Comparison of ENCODE assay signal across 18 cellular contexts in the genomic region with DNA sequence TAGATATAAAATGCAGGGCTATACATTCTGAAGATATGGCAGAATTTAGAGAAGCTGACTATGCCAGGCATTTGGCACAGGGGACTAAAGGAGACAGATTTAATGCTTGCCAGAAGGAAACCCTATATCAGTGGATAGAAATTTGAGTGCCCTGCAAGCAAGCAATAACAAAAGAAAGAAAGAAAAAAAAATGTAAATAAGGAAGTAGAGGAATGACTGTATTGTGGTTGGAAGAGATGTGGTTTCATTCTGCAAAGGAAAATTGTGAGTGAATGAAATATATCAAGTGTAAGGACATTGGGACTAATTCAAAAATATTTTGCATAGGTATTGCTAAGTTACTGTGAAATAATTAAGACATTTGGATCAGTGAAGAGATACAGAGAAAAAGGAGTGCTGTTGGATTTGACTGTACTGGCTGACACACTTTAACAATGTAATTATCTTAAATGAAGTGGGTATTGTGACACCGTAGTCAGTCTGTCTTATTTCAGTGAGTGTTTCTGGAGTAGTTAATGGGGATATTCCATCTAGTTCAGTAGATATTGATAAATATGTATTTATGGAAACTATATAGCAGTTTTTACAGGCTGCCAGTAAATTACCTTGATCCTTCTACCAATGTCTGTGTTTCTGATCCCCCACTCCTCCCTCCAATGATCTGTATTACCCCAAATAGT.
A peak's percentile ranks its signal among the peaks of the same experiment; 100 is the strongest.
DNase-seq lines count a peak whose midpoint lies in the region; ATAC-seq and TF ChIP-seq lines count a peak whose summit lies in the region.
"Had no signal": no experiment of that assay in that cellular context is flagged by ENCODE, and none has a peak within 500 bp of the region (broad histone marks: within the 10 kb centered on the region; RNA-seq: fewer than 3 reads in every experiment).

No MANE protein-coding gene starts in this region.

- H3K27me3 Mint-ChIP-seq in immature natural killer cell (ENCODE audit: low read depth in 3 of 3) (no peaks in the 10 kb centered on the region), HFFc6 (ENCODE audit: insufficient read depth) (0 out of 2 replicates have a peak, but pooled peaks cover 2% of the 10 kb centered on the region)

- H3K4me1 ChIP-seq in endocrine pancreas (ENCODE audit: control insufficient read depth, insufficient read depth, low read length), result peaks cover 17% of the 10 kb centered on the region
- H3K4me1 ChIP-seq: BLaER1 had no signal

- no peak overlapping the region for H3K27ac Mint-ChIP-seq in immature natural killer cell
- no peak overlapping the region for H3K27ac Mint-ChIP-seq in HFFc6
- H3K27ac Mint-ChIP-seq: CD8-positive, alpha-beta memory T cell; GM23338; T-helper 1 cell treated with Interleukin-12 subunit alpha and Interleukin-12 subunit beta and Interleukin-4 antibody, amounts not matched to agents 30 μg/mL and 1 μg/mL, for 36 hours had no signal

- H3K4me3 ChIP-seq in endocrine pancreas (ENCODE audit: control insufficient read depth, insufficient read depth, low read length), result peak overlapping the region; percentile 79
- H3K4me3 ChIP-seq: BLaER1, GM23338 had no signal

- DNase-seq in MV-4-11 (lab: John Stamatoyannopoulos, UW) (peak; percentile 61), immature natural killer cell (no peak), HFFc6 (no peak), NCI-H2196 treated with DMSO at 0.1 percent for 48 hours (lab: John Stamatoyannopoulos, UW; ENCODE audit: unreplicated experiment) (no peak)
- no peak for DNase-seq in activated naive CD4-positive, alpha-beta T cell (lab: John Stamatoyannopoulos, UW)
- DNase-seq: CD8-positive, alpha-beta memory T cell; Karpas-422; MM.1S; NCI-H1694; NCI-H446; NCI-H748 treated with DMSO at 0.1 percent for 48 hours; SHP77 had no signal

- H3K9ac ChIP-seq in endocrine pancreas (ENCODE audit: control insufficient read depth, insufficient read depth, low read length), result peak overlapping the region; percentile 15
- H3K9ac ChIP-seq: BLaER1 had no signal

- no peaks in the 10 kb centered on the region for H3K36me3 ChIP-seq in endocrine pancreas (ENCODE audit: control insufficient read depth, insufficient read depth, low read length)
- H3K36me3 ChIP-seq: BLaER1 had no signal

- TF ChIP-seq CTCF in HFFc6 (IDR thresholded peaks at IDR 0.05), result no peak

- H3K9me3 ChIP-seq in endocrine pancreas (ENCODE audit: control insufficient read depth, low read length), result no peaks in the 10 kb centered on the region
- H3K9me3 ChIP-seq: BLaER1 had no signal

- H3K9me3 Mint-ChIP-seq in immature natural killer cell, result peaks cover 0 to 6% (median 1%) of the 10 kb centered on the region in 6 donors
- peaks cover 36% of the 10 kb centered on the region for H3K9me3 Mint-ChIP-seq in HFFc6
- H3K9me3 Mint-ChIP-seq: CD8-positive, alpha-beta memory T cell; T-helper 1 cell treated with Interleukin-12 subunit alpha and Interleukin-12 subunit beta and Interleukin-4 antibody, amounts not matched to agents 30 μg/mL and 1 μg/mL, for 36 hours had no signal

- H3K4me1 Mint-ChIP-seq in immature natural killer cell, result no peaks in the 10 kb centered on the region
- H3K4me1 Mint-ChIP-seq in HFFc6 (ENCODE audit: low read depth), result no peaks in the 10 kb centered on the region
- H3K4me1 Mint-ChIP-seq: CD8-positive, alpha-beta memory T cell; GM23338 had no signal

- ATAC-seq in GM18858 (IDR thresholded peaks at IDR 0.05; ENCODE audit: unreplicated experiment) (peak; percentile 54), GM18870 (IDR thresholded peaks at IDR 0.05; ENCODE audit: unreplicated experiment) (peak; percentile 66)
- ATAC-seq: GM23338 had no signal

- H3K36me3 Mint-ChIP-seq in immature natural killer cell, result no peaks in the 10 kb centered on the region
- no peaks in the 10 kb centered on the region for H3K36me3 Mint-ChIP-seq in HFFc6 (ENCODE audit: low read depth)
- H3K36me3 Mint-ChIP-seq: CD8-positive, alpha-beta memory T cell had no signal

- no peaks in the 10 kb centered on the region for H3K27me3 ChIP-seq in endocrine pancreas (ENCODE audit: control insufficient read depth, insufficient read depth, low read length)
- H3K27me3 ChIP-seq: BLaER1 had no signal

- H3K4me3 Mint-ChIP-seq in immature natural killer cell (no peak overlapping the region), HFFc6 (no peak overlapping the region)
- H3K4me3 Mint-ChIP-seq: CD8-positive, alpha-beta memory T cell; GM23338; T-helper 1 cell treated with Interleukin-12 subunit alpha and Interleukin-12 subunit beta and Interleukin-4 antibody, amounts not matched to agents 30 μg/mL and 1 μg/mL, for 36 hours had no signal
